In the genomic region with DNA sequence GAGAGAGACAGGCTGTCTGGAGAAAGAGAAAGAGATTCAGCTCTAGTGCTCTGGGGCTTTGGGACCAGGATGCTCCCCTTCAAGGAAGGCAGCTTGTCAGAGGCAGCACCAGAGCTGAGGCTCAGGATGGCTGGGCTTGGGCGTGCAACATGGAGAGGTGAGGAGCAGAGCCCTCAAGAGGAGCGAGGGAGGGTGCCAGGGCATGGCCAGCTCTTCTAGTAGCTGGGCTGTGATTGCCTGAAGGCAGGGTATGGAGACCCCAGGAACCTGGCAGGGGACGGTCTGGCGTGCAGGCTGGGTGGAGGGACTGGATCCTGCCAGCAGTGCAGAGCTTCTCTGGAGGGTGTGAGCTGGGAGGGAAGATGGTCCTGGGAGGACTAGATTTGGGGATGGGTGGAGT, we compare ENCODE assay signal across 30 cellular contexts. TPM values are rescaled to one million over a fixed set of nuclear protein-coding genes. Genes with fewer than 3 reads are reported as not detected.
DNase-seq lines count a peak whose midpoint lies in the region; ATAC-seq, FAIRE-seq and TF ChIP-seq lines count a peak whose summit lies in the region.
"Had no signal": no experiment of that assay in that cellular context is flagged by ENCODE, and none has a peak within 500 bp of the region (broad histone marks: within the 10 kb centered on the region; RNA-seq: fewer than 3 reads in every experiment).

No MANE protein-coding gene starts in this region.

- H2BK20ac ChIP-seq in H1 (ENCODE audit: low read length): no peak overlapping the region

- H2BK12ac ChIP-seq in H1 (ENCODE audit: low read depth, low read length): no peak overlapping the region

- H4K20me1 ChIP-seq in H1 (replicated peaks in 1 of 2; ENCODE audit: control insufficient read depth in 1 of 2, insufficient read depth in 2 of 2, low read length in 2 of 2): no peaks in the 10 kb centered on the region
- H4K20me1 ChIP-seq in neural progenitor cell (ENCODE audit: low read depth): no peaks in the 10 kb centered on the region

- H3K27ac ChIP-seq in H1 (ENCODE audit: low read depth, low read length): no peak overlapping the region
- no peak overlapping the region for H3K27ac ChIP-seq in neural progenitor cell
- H3K27ac ChIP-seq in adrenal gland: no peak overlapping the region
- H3K27ac ChIP-seq: C4-2B, HL-60, RWPE1 had no signal

- H4K5ac ChIP-seq in H1 (ENCODE audit: insufficient read length, low read depth, low read length): no peak overlapping the region

- H3K27me3 ChIP-seq in H1 (replicated peaks in 1 of 4; ENCODE audit: control insufficient read depth in 3 of 4, extremely low read depth in 1 of 4, insufficient read depth in 3 of 4, low read length in 3 of 4) (no peaks in the 10 kb centered on the region), neural progenitor cell (no peaks in the 10 kb centered on the region), adrenal gland (no peaks in the 10 kb centered on the region)

- H3K79me2 ChIP-seq in H1 (ENCODE audit: control insufficient read depth in 1 of 2, insufficient read depth in 2 of 2, low read length in 2 of 2) (no peaks in the 10 kb centered on the region), neural progenitor cell (ENCODE audit: low read depth) (no peaks in the 10 kb centered on the region)

- no peak overlapping the region for H3K4me3 Mint-ChIP-seq in activated naive CD4-positive, alpha-beta T cell treated with anti-CD3 and anti-CD28 coated beads, Interleukin-2, amount 10 ng/mL, durations not matched to agents 7 days and 5 days
- peak overlapping the region; percentile 13 for H3K4me3 Mint-ChIP-seq in neural progenitor cell
- H3K4me3 Mint-ChIP-seq in stimulated activated memory B cell treated with anti-CD40 and anti-IgM and Interleukin-4, amounts not matched to agents 10 μg/mL and 1 μg/mL and 100 μg/mL, for 72 hours: no peak overlapping the region
- no peak overlapping the region for H3K4me3 Mint-ChIP-seq in T-cell
- H3K4me3 Mint-ChIP-seq: CD8-positive, alpha-beta memory T cell; GM23338 had no signal

- H3K36me3 ChIP-seq in H1 (ENCODE audit: control insufficient read depth in 2 of 4, insufficient read depth in 4 of 4, low read length in 3 of 4): no peaks in the 10 kb centered on the region
- no peaks in the 10 kb centered on the region for H3K36me3 ChIP-seq in neural progenitor cell
- H3K36me3 ChIP-seq in adrenal gland (replicated peaks in 1 of 2): no peaks in the 10 kb centered on the region

- H3K9ac ChIP-seq in H1 (replicated peaks in 1 of 4; ENCODE audit: extremely low read depth in 1 of 4, low read depth in 3 of 4, low read length in 3 of 4) (no peak overlapping the region), neural progenitor cell (no peak overlapping the region)

- no peak for TF ChIP-seq CTCF in H1 (IDR thresholded peaks at IDR 0.05; ENCODE audit: control extremely low read depth in 1 of 3, insufficient read depth in 1 of 3, low read depth in 1 of 3, low read length in 3 of 3)
- no peak for TF ChIP-seq CTCF in neural progenitor cell (IDR thresholded peaks at IDR 0.05)
- no peak for TF ChIP-seq CTCF in adrenal gland (IDR thresholded peaks at IDR 0.05)

- TF ChIP-seq EP300 in H1 (IDR thresholded peaks at IDR 0.05; ENCODE audit: borderline replicate concordance in 1 of 2, low read depth in 2 of 2, low read length in 2 of 2): no peak

- ATAC-seq in stimulated activated memory B cell treated with anti-CD40 and anti-IgM and Interleukin-4, amounts not matched to agents 10 μg/mL and 1 μg/mL and 100 μg/mL, for 72 hours: no peak
- no peak for ATAC-seq in T-cell (replicated peaks in 1 of 4)
- ATAC-seq: GM23338, HCT116, HepG2 had no signal

- H3K23me2 ChIP-seq in H1 (ENCODE audit: low read depth, low read length): no peaks in the 10 kb centered on the region

- H4K8ac ChIP-seq in H1 (ENCODE audit: extremely low read depth, insufficient read depth, low read length): no peak overlapping the region

- no peak overlapping the region for H2AK5ac ChIP-seq in H1 (ENCODE audit: low read depth, low read length)

- POLR2A ChIA-PET in H1 (lab: Charles Lee; ENCODE audit: partially characterized antibody): no interaction called here
- POLR2A ChIA-PET in T-cell (lab: Charles Lee): no interaction called here

- H3K27ac Mint-ChIP-seq in activated naive CD4-positive, alpha-beta T cell treated with anti-CD3 and anti-CD28 coated beads, Interleukin-2, amount 10 ng/mL, durations not matched to agents 7 days and 5 days: peak overlapping the region; percentile 29
- H3K27ac Mint-ChIP-seq in neural progenitor cell (no peak overlapping the region), T-cell (no peak overlapping the region)
- H3K27ac Mint-ChIP-seq in stimulated activated memory B cell treated with anti-CD40 and anti-IgM and Interleukin-4, amounts not matched to agents 10 μg/mL and 1 μg/mL and 100 μg/mL, for 72 hours: no peak overlapping the region
- H3K27ac Mint-ChIP-seq: GM23338 had no signal

- no peaks in the 10 kb centered on the region for H3K9me3 ChIP-seq in H1 (ENCODE audit: insufficient read depth in 2 of 2, low read depth in 1 of 2, low read length in 1 of 2)
- no peaks in the 10 kb centered on the region for H3K9me3 ChIP-seq in neural progenitor cell (ENCODE audit: low read depth)
- no peaks in the 10 kb centered on the region for H3K9me3 ChIP-seq in adrenal gland (replicated peaks in 1 of 3)

- H3K36me3 Mint-ChIP-seq in activated naive CD4-positive, alpha-beta T cell treated with anti-CD3 and anti-CD28 coated beads, Interleukin-2, amount 10 ng/mL, durations not matched to agents 7 days and 5 days: no peaks in the 10 kb centered on the region
- H3K36me3 Mint-ChIP-seq in neural progenitor cell (no peaks in the 10 kb centered on the region), T-cell (no peaks in the 10 kb centered on the region)
- no peaks in the 10 kb centered on the region for H3K36me3 Mint-ChIP-seq in stimulated activated memory B cell treated with anti-CD40 and anti-IgM and Interleukin-4, amounts not matched to agents 10 μg/mL and 1 μg/mL and 100 μg/mL, for 72 hours
- H3K36me3 Mint-ChIP-seq: CD8-positive, alpha-beta memory T cell had no signal

- no peak for DNase-seq in activated naive CD4-positive, alpha-beta T cell treated with anti-CD3 and anti-CD28 coated beads, Interleukin-2, amount 10 ng/mL, durations not matched to agents 7 days and 5 days
- no peak for DNase-seq in activated naive CD4-positive, alpha-beta T cell treated with anti-CD3 and anti-CD28 coated beads, Interleukin-2, amount 50 U/mL, for 16 hours
- no peak for DNase-seq in H1 (ENCODE audit: low read depth in 1 of 2, low spot score in 2 of 2)
- no peak for DNase-seq in neural progenitor cell (ENCODE audit: low spot score)
- no peak for DNase-seq in NCI-H1048 (lab: John Stamatoyannopoulos, UW)
- DNase-seq in adrenal gland: no peak
- no peak for DNase-seq in T-cell
- DNase-seq: AML-193; CD8-positive, alpha-beta memory T cell; KBM-7; MM.1S; NCI-H1092; NCI-H1436; NCI-H1930; NCI-H2227 treated with DMSO at 0.1 percent for 48 hours; NCI-H510A treated with DMSO at 0.1 percent for 48 hours; NCI-H748 treated with DMSO at 0.1 percent for 48 hours; SHP77 treated with DMSO at 0.1 percent for 48 hours had no signal

- H3K14ac ChIP-seq in H1 (ENCODE audit: insufficient read length): no peak overlapping the region

- no peaks in the 10 kb centered on the region for H3K79me1 ChIP-seq in H1 (ENCODE audit: low read depth, low read length)

- no peak for TF ChIP-seq POLR2A in H1 (IDR thresholded peaks at IDR 0.05; ENCODE audit: control extremely low read depth in 1 of 2, low read depth in 2 of 2, low read length in 2 of 2)
- no peak for TF ChIP-seq POLR2A in adrenal gland (IDR thresholded peaks at IDR 0.05)

- TF ChIP-seq RAD21 in H1 (IDR thresholded peaks at IDR 0.05 in 1 of 2, conservative IDR thresholded peaks at IDR 0.05 in 1 of 2; ENCODE audit: low read depth in 2 of 2, low read length in 2 of 2): no peak

- H3K27me3 Mint-ChIP-seq in activated naive CD4-positive, alpha-beta T cell treated with anti-CD3 and anti-CD28 coated beads, Interleukin-2, amount 10 ng/mL, durations not matched to agents 7 days and 5 days: peaks cover 44% of the 10 kb centered on the region
- H3K27me3 Mint-ChIP-seq in neural progenitor cell (ENCODE audit: insufficient read depth, low read depth) (peaks cover 9% of the 10 kb centered on the region), T-cell (peaks cover 0 to 5% of the 10 kb centered on the region in 2 donors)
- peaks cover 23% of the 10 kb centered on the region for H3K27me3 Mint-ChIP-seq in stimulated activated memory B cell treated with anti-CD40 and anti-IgM and Interleukin-4, amounts not matched to agents 10 μg/mL and 1 μg/mL and 100 μg/mL, for 72 hours

- H3K4me1 Mint-ChIP-seq in activated naive CD4-positive, alpha-beta T cell treated with anti-CD3 and anti-CD28 coated beads, Interleukin-2, amount 10 ng/mL, durations not matched to agents 7 days and 5 days: no peaks in the 10 kb centered on the region
- H3K4me1 Mint-ChIP-seq in neural progenitor cell (peaks cover 3% of the 10 kb centered on the region), T-cell (no peaks in the 10 kb centered on the region)
- H3K4me1 Mint-ChIP-seq in stimulated activated memory B cell treated with anti-CD40 and anti-IgM and Interleukin-4, amounts not matched to agents 10 μg/mL and 1 μg/mL and 100 μg/mL, for 72 hours: no peaks in the 10 kb centered on the region
- H3K4me1 Mint-ChIP-seq: CD8-positive, alpha-beta memory T cell had no signal

- peak overlapping the region; percentile 73; the same call in 1 of the 2 replicates for H2BK15ac ChIP-seq in H1 (ENCODE audit: low read length)

- no peak overlapping the region for H2BK120ac ChIP-seq in H1 (replicated peaks; ENCODE audit: low read depth, low read length)

- CTCF ChIA-PET in activated naive CD4-positive, alpha-beta T cell treated with anti-CD3 and anti-CD28 coated beads, Interleukin-2, amount 10 ng/mL, durations not matched to agents 7 days and 5 days (lab: Charles Lee): no interaction called here
- CTCF ChIA-PET in H1 (lab: Charles Lee; ENCODE audit: partially characterized antibody) (interaction anchor here (1.3 to 3.4 kb wide), 2 partner anchors 10 to 99 kb away, joined by 3 to 11 read pairs; no protein-coding TSS in a partner anchor), T-cell (lab: Charles Lee) (no interaction called here)

- WGBS in H1 (ENCODE audit: extremely low coverage in 1 of 2, insufficient coverage in 1 of 2, insufficient read length in 1 of 2, insufficient replicate concordance in 2 of 2, low coverage in 1 of 2, low lambda C conversion rate in 2 of 2, missing lambda C conversion rate in 1 of 2), 2 experiments: 81% methylated on average over 4 of the region's 4 CpGs; no CpG with 5 or more reads in 1 of the 2 experiments
- whole genome bisulfite sequencing in adrenal gland, 4 donors: 92 to 100% (median 96%) methylated on average over 4 of the region's 4 CpGs

- no peaks in the 10 kb centered on the region for H3F3A ChIP-seq in neural progenitor cell (ENCODE audit: low read depth)

- H3K4me1 ChIP-seq in H1 (replicated peaks in 1 of 4; ENCODE audit: control insufficient read depth in 3 of 4, insufficient read depth in 4 of 4, low read length in 3 of 4): peaks cover 0 to 9% (median 7%) of the 10 kb centered on the region in 4 experiments; a peak in 5 of 7 replicates
- H3K4me1 ChIP-seq in neural progenitor cell: peaks cover 15% of the 10 kb centered on the region
- no peaks in the 10 kb centered on the region for H3K4me1 ChIP-seq in adrenal gland (replicated peaks in 1 of 2)

- no peak overlapping the region for H3K23ac ChIP-seq in H1 (ENCODE audit: insufficient read length)

- H3K4me3 ChIP-seq in H1 (ENCODE audit: extremely low read depth in 1 of 4, insufficient read depth in 2 of 4, low read depth in 3 of 4, low read length in 4 of 4) (no peak overlapping the region), neural progenitor cell (no peak overlapping the region), adrenal gland (no peak overlapping the region)
- H3K4me3 ChIP-seq: GM23338 had no signal

- no peak overlapping the region for H2BK5ac ChIP-seq in H1 (ENCODE audit: low read depth, low read length)

- no peak overlapping the region for H3K18ac ChIP-seq in H1 (ENCODE audit: extremely low read depth, low read length)

- H4K91ac ChIP-seq in H1 (replicated peaks; ENCODE audit: insufficient read length, low read length): no peak overlapping the region

- no peaks in the 10 kb centered on the region for H3K9me3 Mint-ChIP-seq in activated naive CD4-positive, alpha-beta T cell treated with anti-CD3 and anti-CD28 coated beads, Interleukin-2, amount 10 ng/mL, durations not matched to agents 7 days and 5 days
- peaks cover 3% of the 10 kb centered on the region for H3K9me3 Mint-ChIP-seq in neural progenitor cell
- no peaks in the 10 kb centered on the region for H3K9me3 Mint-ChIP-seq in stimulated activated memory B cell treated with anti-CD40 and anti-IgM and Interleukin-4, amounts not matched to agents 10 μg/mL and 1 μg/mL and 100 μg/mL, for 72 hours
- no peaks in the 10 kb centered on the region for H3K9me3 Mint-ChIP-seq in T-cell
- H3K9me3 Mint-ChIP-seq: CD8-positive, alpha-beta memory T cell; GM23338 had no signal

- no peak overlapping the region for H3K4ac ChIP-seq in H1 (replicated peaks; ENCODE audit: insufficient read length, low read depth, low read length)

- intact Hi-C loops in adrenal gland (cut with DNase I): no loop called here

- no peak overlapping the region for H3K56ac ChIP-seq in H1 (replicated peaks; ENCODE audit: insufficient read length, low read depth, low read length)

- no peak overlapping the region for H2AFZ ChIP-seq in H1 (ENCODE audit: low read length)
- no peak overlapping the region for H2AFZ ChIP-seq in neural progenitor cell (replicated peaks)
- H2AFZ ChIP-seq: GM23338 had no signal

- no peak overlapping the region for H3K4me2 ChIP-seq in H1 (ENCODE audit: insufficient read depth in 1 of 2, low read depth in 2 of 2, low read length in 2 of 2)
- no peak overlapping the region for H3K4me2 ChIP-seq in neural progenitor cell
- H3K4me2 ChIP-seq: GM23338 had no signal

- FAIRE-seq in H1 (lab: Jason Lieb, UNC): no peak
- FAIRE-seq: G401.6, GM12892, HepG2 had no signal

RNA-seq across cellular contexts. Expression of a gene that starts 40.2 kb away (rescaled TPM):
- not detected in 2 replicates for total RNA-seq in H1 (2021; fragmentation: NEBNext Ultra II Directional; extraction: Animal tissue kit (Norgen Biotek cat#: 25700))
- not detected in 2 replicates for polyA plus RNA-seq in H1 (2011; rRNA removed)
- not detected for polyA plus RNA-seq in H1 (2011; cell fraction: cytosol; rRNA removed)
- polyA plus RNA-seq in H1 (2011; cell fraction: nucleus; rRNA removed): not detected
- not detected in 4 replicates for polyA plus RNA-seq in H1 (2012, experiment 1 of 2)
- polyA plus RNA-seq in H1 (2012, experiment 2 of 2): not detected
- not detected for polyA plus RNA-seq in H1 (2013, experiment 1 of 2)
- polyA plus RNA-seq in H1 (2013, experiment 2 of 2): not detected
- not detected in 2 replicates for polyA minus RNA-seq in H1 (2011; rRNA and poly(A)+ RNA removed)
- not detected for polyA minus RNA-seq in H1 (2011; cell fraction: cytosol; rRNA and poly(A)+ RNA removed)
- not detected for polyA minus RNA-seq in H1 (2011; cell fraction: nucleus; rRNA and poly(A)+ RNA removed)
- not detected in 2 replicates for total RNA-seq in neural progenitor cell (ENCODE audit: low replicate concordance)
- total RNA-seq in adrenal gland: 1 to 10 TPM in 1 of 8 donors, under 1 TPM in 3, not detected in 4; 0.11 to 1.3 (median 0.65) TPM
- polyA plus RNA-seq in adrenal gland: under 1 TPM in 2 of 3 donors, not detected in 1; 0.34 to 0.40 TPM
- total RNA-seq in T-cell: 1 to 10 TPM in 1 of 5 donors, under 1 TPM in 1, not detected in 3; 0.69 to 1.0 TPM
- total RNA-seq: CD8-positive, alpha-beta memory T cell; Daoy; GM23338; HepG2; HT-29 had no signal
- polyA plus RNA-seq: AG04450; CD8-positive, alpha-beta memory T cell; GM23338; HepG2 had no signal

RNA-seq across cellular contexts. Expression of a gene that starts 48.6 kb away (rescaled TPM):
- total RNA-seq in H1 (2021; fragmentation: NEBNext Ultra II Directional; extraction: Animal tissue kit (Norgen Biotek cat#: 25700)): not detected in 2 replicates
- polyA plus RNA-seq in H1 (2011; rRNA removed) (0.20 TPM in 1 of 2 replicates, not detected in the other), adrenal gland (under 1 TPM in 2 of 3 donors, not detected in 1; 0.24 to 0.44 TPM)
- 0.13 TPM for polyA plus RNA-seq in H1 (2011; cell fraction: cytosol; rRNA removed)
- polyA plus RNA-seq in H1 (2011; cell fraction: nucleus; rRNA removed): 0.91 TPM
- not detected in 4 replicates for polyA plus RNA-seq in H1 (2012, experiment 1 of 2)
- not detected for polyA plus RNA-seq in H1 (2012, experiment 2 of 2)
- 0.16 TPM for polyA plus RNA-seq in H1 (2013, experiment 1 of 2)
- polyA plus RNA-seq in H1 (2013, experiment 2 of 2): 0.07 TPM
- not detected in 2 replicates for polyA minus RNA-seq in H1 (2011; rRNA and poly(A)+ RNA removed)
- polyA minus RNA-seq in H1 (2011; cell fraction: cytosol; rRNA and poly(A)+ RNA removed): not detected
- not detected for polyA minus RNA-seq in H1 (2011; cell fraction: nucleus; rRNA and poly(A)+ RNA removed)
- total RNA-seq in neural progenitor cell (ENCODE audit: low replicate concordance) (not detected in 2 replicates), adrenal gland (1 to 10 TPM in 1 of 8 donors, under 1 TPM in 2, not detected in 5; 0.25 to 1.2 (median 0.54) TPM), T-cell (not detected)
- total RNA-seq: CD8-positive, alpha-beta memory T cell; GM23338; HepG2; HT-29 had no signal
- polyA plus RNA-seq: CD8-positive, alpha-beta memory T cell; GM23338; HepG2 had no signal
